ENCODE assay signal across 1 cellular context in the genomic region with DNA sequence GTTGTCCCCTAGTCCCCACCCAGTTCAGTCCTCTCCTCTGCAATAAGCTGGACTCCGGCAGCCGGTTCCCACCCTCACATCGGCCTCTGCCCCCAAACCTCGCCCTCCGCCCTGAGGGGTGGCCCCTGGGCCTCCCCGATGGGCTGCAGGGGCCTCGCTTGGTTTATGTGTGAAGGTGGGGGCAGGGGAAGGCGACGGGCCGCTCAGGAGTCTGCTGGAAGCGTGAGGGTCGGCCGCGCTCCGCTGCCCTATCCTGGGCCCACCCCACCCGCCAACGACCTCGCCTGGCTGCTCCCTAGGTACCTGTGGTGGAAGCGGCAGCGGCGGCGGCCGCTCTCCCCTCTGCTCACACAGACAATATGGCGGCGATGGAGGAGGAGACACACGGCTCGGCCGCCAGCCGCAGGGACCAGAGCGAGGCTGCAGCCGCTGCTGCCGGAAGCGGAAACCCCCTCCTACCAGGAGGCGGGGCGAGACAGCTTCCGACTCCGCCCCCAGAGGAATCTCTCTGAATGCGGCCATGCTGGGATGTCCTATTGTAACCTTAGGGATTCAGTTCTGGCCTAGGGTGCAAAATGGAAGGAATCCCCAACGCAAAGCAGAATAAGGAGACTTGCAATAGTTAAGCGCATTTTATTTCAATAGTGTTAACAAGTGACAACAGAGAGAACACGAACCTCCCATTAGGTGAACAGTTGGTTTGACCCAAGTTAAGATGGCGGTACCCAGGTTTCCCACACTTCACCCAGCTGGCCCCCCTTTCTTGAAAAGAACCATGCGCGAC.
A peak's percentile ranks its signal among the peaks of the same experiment; 100 is the strongest.
TF ChIP-seq lines count a peak whose summit lies in the region.

A gene (minus strand): TSS at position 422 of the 784 bp plus-strand sequence. CDS start 35,239 bp downstream, outside the sequence.

TF ChIP-seq in HepG2, 621 proteins besides CTCF, POLR2A, EP300 and RAD21 (continued from another document and continues in another):
- TF ChIP-seq, protein P1, sequence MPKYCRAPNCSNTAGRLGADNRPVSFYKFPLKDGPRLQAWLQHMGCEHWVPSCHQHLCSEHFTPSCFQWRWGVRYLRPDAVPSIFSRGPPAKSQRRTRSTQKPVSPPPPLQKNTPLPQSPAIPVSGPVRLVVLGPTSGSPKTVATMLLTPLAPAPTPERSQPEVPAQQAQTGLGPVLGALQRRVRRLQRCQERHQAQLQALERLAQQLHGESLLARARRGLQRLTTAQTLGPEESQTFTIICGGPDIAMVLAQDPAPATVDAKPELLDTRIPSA (CRISPR knock-in tag; IDR thresholded peaks at IDR 0.05; ENCODE audit: borderline replicate concordance): peak; percentile 93; the same call in 1 of the 2 replicates
- TF ChIP-seq NCOR1 (IDR thresholded peaks at IDR 0.05; ENCODE audit: borderline replicate concordance, low read length): peak; percentile 25; the same call in 1 of the 2 replicates
- TF ChIP-seq RELA (CRISPR knock-in tag; IDR thresholded peaks at IDR 0.05): peak; percentile 44; the same call in 1 of the 2 replicates
- peak; percentile 90; the same call in 1 of the 2 replicates for TF ChIP-seq ZNF543 (CRISPR knock-in tag; IDR thresholded peaks at IDR 0.05)
- TF ChIP-seq ZNF230 (CRISPR knock-in tag; IDR thresholded peaks at IDR 0.05): peak; percentile 90; the same call in 1 of the 2 replicates
- TF ChIP-seq ZFP36 (IDR thresholded peaks at IDR 0.05; ENCODE audit: borderline replicate concordance, low read depth, low read length, partially characterized antibody): no peak
- peak; percentile 81 for TF ChIP-seq DNMT3B (CRISPR knock-in tag; conservative IDR thresholded peaks at IDR 0.05)
- TF ChIP-seq, protein P2, sequence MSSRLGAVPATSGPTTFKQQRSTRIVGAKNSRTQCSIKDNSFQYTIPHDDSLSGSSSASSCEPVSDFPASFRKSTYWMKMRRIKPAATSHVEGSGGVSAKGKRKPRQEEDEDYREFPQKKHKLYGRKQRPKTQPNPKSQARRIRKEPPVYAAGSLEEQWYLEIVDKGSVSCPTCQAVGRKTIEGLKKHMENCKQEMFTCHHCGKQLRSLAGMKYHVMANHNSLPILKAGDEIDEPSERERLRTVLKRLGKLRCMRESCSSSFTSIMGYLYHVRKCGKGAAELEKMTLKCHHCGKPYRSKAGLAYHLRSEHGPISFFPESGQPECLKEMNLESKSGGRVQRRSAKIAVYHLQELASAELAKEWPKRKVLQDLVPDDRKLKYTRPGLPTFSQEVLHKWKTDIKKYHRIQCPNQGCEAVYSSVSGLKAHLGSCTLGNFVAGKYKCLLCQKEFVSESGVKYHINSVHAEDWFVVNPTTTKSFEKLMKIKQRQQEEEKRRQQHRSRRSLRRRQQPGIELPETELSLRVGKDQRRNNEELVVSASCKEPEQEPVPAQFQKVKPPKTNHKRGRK (CRISPR knock-in tag; IDR thresholded peaks at IDR 0.05): no peak; the same call in 1 of the 2 replicates
- TF ChIP-seq KDM2A (CRISPR knock-in tag; IDR thresholded peaks at IDR 0.05; ENCODE audit: borderline replicate concordance, low read depth): peak; percentile 93
- TF ChIP-seq, protein P3, sequence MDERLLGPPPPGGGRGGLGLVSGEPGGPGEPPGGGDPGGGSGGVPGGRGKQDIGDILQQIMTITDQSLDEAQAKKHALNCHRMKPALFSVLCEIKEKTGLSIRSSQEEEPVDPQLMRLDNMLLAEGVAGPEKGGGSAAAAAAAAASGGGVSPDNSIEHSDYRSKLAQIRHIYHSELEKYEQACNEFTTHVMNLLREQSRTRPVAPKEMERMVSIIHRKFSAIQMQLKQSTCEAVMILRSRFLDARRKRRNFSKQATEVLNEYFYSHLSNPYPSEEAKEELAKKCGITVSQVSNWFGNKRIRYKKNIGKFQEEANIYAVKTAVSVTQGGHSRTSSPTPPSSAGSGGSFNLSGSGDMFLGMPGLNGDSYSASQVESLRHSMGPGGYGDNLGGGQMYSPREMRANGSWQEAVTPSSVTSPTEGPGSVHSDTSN (CRISPR knock-in tag; IDR thresholded peaks at IDR 0.05): no peak
- peak; percentile 99 for TF ChIP-seq POLR2G (IDR thresholded peaks at IDR 0.05; ENCODE audit: low read depth, low read length)
- TF ChIP-seq KLF12 (CRISPR knock-in tag; IDR thresholded peaks at IDR 0.05; ENCODE audit: borderline replicate concordance): peak; percentile 93
- TF ChIP-seq, protein P4, sequence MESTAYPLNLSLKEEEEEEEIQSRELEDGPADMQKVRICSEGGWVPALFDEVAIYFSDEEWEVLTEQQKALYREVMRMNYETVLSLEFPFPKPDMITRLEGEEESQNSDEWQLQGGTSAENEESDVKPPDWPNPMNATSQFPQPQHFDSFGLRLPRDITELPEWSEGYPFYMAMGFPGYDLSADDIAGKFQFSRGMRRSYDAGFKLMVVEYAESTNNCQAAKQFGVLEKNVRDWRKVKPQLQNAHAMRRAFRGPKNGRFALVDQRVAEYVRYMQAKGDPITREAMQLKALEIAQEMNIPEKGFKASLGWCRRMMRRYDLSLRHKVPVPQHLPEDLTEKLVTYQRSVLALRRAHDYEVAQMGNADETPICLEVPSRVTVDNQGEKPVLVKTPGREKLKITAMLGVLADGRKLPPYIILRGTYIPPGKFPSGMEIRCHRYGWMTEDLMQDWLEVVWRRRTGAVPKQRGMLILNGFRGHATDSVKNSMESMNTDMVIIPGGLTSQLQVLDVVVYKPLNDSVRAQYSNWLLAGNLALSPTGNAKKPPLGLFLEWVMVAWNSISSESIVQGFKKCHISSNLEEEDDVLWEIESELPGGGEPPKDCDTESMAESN (CRISPR knock-in tag; conservative IDR thresholded peaks at IDR 0.05): peak; percentile 81
- TF ChIP-seq SYNCRIP (IDR thresholded peaks at IDR 0.05; ENCODE audit: insufficient read depth, low read depth, low read length): no peak
- no peak; the same call in 1 of the 2 replicates for TF ChIP-seq JUND (CRISPR knock-in tag; IDR thresholded peaks at IDR 0.05)
- TF ChIP-seq ZNF816 (CRISPR knock-in tag; IDR thresholded peaks at IDR 0.05; ENCODE audit: borderline replicate concordance): no peak
- TF ChIP-seq, protein P5, sequence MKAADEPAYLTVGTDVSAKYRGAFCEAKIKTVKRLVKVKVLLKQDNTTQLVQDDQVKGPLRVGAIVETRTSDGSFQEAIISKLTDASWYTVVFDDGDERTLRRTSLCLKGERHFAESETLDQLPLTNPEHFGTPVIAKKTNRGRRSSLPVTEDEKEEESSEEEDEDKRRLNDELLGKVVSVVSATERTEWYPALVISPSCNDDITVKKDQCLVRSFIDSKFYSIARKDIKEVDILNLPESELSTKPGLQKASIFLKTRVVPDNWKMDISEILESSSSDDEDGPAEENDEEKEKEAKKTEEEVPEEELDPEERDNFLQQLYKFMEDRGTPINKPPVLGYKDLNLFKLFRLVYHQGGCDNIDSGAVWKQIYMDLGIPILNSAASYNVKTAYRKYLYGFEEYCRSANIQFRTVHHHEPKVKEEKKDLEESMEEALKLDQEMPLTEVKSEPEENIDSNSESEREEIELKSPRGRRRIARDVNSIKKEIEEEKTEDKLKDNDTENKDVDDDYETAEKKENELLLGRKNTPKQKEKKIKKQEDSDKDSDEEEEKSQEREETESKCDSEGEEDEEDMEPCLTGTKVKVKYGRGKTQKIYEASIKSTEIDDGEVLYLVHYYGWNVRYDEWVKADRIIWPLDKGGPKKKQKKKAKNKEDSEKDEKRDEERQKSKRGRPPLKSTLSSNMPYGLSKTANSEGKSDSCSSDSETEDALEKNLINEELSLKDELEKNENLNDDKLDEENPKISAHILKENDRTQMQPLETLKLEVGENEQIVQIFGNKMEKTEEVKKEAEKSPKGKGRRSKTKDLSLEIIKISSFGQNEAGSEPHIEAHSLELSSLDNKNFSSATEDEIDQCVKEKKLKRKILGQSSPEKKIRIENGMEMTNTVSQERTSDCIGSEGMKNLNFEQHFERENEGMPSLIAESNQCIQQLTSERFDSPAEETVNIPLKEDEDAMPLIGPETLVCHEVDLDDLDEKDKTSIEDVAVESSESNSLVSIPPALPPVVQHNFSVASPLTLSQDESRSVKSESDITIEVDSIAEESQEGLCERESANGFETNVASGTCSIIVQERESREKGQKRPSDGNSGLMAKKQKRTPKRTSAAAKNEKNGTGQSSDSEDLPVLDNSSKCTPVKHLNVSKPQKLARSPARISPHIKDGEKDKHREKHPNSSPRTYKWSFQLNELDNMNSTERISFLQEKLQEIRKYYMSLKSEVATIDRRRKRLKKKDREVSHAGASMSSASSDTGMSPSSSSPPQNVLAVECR (CRISPR knock-in tag; IDR thresholded peaks at IDR 0.05; ENCODE audit: borderline replicate concordance): peak; percentile 95
- peak; percentile 88 for TF ChIP-seq CREM (IDR thresholded peaks at IDR 0.05)
- TF ChIP-seq CREM (CRISPR knock-in tag; IDR thresholded peaks at IDR 0.05): no peak
- no peak; the same call in 1 of the 2 replicates for TF ChIP-seq JDP2 (CRISPR knock-in tag; IDR thresholded peaks at IDR 0.05; ENCODE audit: borderline replicate concordance)
- peak; percentile 91; the same call in 1 of the 2 replicates for TF ChIP-seq ZNF83 (CRISPR knock-in tag; IDR thresholded peaks at IDR 0.05; ENCODE audit: borderline replicate concordance)
- no peak; the same call in 1 of the 2 replicates for TF ChIP-seq ZNF619 (CRISPR knock-in tag; IDR thresholded peaks at IDR 0.05)
- TF ChIP-seq ZNF878 (CRISPR knock-in tag; IDR thresholded peaks at IDR 0.05): peak; percentile 92
- TF ChIP-seq TAF1 (CRISPR knock-in tag; IDR thresholded peaks at IDR 0.05): peak; percentile 99
- TF ChIP-seq MAF1 (CRISPR knock-in tag; IDR thresholded peaks at IDR 0.05; ENCODE audit: borderline replicate concordance): no peak; the same call in 1 of the 2 replicates
- TF ChIP-seq, protein P6, sequence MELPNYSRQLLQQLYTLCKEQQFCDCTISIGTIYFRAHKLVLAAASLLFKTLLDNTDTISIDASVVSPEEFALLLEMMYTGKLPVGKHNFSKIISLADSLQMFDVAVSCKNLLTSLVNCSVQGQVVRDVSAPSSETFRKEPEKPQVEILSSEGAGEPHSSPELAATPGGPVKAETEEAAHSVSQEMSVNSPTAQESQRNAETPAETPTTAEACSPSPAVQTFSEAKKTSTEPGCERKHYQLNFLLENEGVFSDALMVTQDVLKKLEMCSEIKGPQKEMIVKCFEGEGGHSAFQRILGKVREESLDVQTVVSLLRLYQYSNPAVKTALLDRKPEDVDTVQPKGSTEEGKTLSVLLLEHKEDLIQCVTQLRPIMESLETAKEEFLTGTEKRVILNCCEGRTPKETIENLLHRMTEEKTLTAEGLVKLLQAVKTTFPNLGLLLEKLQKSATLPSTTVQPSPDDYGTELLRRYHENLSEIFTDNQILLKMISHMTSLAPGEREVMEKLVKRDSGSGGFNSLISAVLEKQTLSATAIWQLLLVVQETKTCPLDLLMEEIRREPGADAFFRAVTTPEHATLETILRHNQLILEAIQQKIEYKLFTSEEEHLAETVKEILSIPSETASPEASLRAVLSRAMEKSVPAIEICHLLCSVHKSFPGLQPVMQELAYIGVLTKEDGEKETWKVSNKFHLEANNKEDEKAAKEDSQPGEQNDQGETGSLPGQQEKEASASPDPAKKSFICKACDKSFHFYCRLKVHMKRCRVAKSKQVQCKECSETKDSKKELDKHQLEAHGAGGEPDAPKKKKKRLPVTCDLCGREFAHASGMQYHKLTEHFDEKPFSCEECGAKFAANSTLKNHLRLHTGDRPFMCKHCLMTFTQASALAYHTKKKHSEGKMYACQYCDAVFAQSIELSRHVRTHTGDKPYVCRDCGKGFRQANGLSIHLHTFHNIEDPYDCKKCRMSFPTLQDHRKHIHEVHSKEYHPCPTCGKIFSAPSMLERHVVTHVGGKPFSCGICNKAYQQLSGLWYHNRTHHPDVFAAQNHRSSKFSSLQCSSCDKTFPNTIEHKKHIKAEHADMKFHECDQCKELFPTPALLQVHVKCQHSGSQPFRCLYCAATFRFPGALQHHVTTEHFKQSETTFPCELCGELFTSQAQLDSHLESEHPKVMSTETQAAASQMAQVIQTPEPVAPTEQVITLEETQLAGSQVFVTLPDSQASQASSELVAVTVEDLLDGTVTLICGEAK (IDR thresholded peaks at IDR 0.05): peak; percentile 90
- TF ChIP-seq, protein P6 (CRISPR knock-in tag; IDR thresholded peaks at IDR 0.05): peak; percentile 91
- peak; percentile 10; the same call in 1 of the 2 replicates for TF ChIP-seq RFX3 (CRISPR knock-in tag; IDR thresholded peaks at IDR 0.05)
- peak; percentile 85; the same call in 1 of the 2 replicates for TF ChIP-seq KDM5A (IDR thresholded peaks at IDR 0.05; ENCODE audit: borderline replicate concordance, low read length)
- TF ChIP-seq ZNF577 (CRISPR knock-in tag; IDR thresholded peaks at IDR 0.05; ENCODE audit: borderline replicate concordance, low read depth): peak; percentile 22; the same call in 1 of the 2 replicates
- 0 out of 2 replicates have a peak, but pooled peaks have one; percentile 59 for TF ChIP-seq RNF2 (conservative IDR thresholded peaks at IDR 0.05; ENCODE audit: low read depth)
- TF ChIP-seq NFRKB (IDR thresholded peaks at IDR 0.05): peak; percentile 74; the same call in 1 of the 2 replicates
- no peak; the same call in 1 of the 2 replicates for TF ChIP-seq ZNF367 (CRISPR knock-in tag; IDR thresholded peaks at IDR 0.05; ENCODE audit: borderline replicate concordance)
- peak; percentile 79 for TF ChIP-seq TEAD3 (CRISPR knock-in tag; optimal IDR thresholded peaks at IDR 0.05; ENCODE audit: borderline replicate concordance)
- 0 out of 2 replicates have a peak, but pooled peaks have one; percentile 91 for TF ChIP-seq CHCHD3 (CRISPR knock-in tag; IDR thresholded peaks at IDR 0.05)
- TF ChIP-seq ZNF329 (CRISPR knock-in tag; IDR thresholded peaks at IDR 0.05; ENCODE audit: low read depth): peak; percentile 86; the same call in 1 of the 2 replicates
